Comparison of ENCODE assay signal across 15 cellular contexts in genomic region chr22:43996981-43997265, GRCh38. TPM values are rescaled to one million over a fixed set of nuclear protein-coding genes. Genes with fewer than 3 reads are reported as not detected.
DNase-seq lines count a peak whose midpoint lies in the region; ATAC-seq and TF ChIP-seq lines count a peak whose summit lies in the region.
"Had no signal": no experiment of that assay in that cellular context is flagged by ENCODE, and none has a peak within 500 bp of the region (broad histone marks: within the 10 kb centered on the region; RNA-seq: fewer than 3 reads in every experiment).

No MANE protein-coding gene starts in this region.

- no peak for DNase-seq in activated T-cell treated with anti-CD3 and anti-CD28 coated beads, Interleukin-2, amount 50 U/mL, for 4 hours
- DNase-seq in activated T-cell treated with anti-CD3 and anti-CD28 coated beads for 4 hours (no peak), WTC11 (ENCODE audit: low spot score) (peak; percentile 35), iPS DF 19.7 (ENCODE audit: low read depth, low spot score) (peak; percentile 35), OCI-M2 (lab: John Stamatoyannopoulos, UW; ENCODE audit: unreplicated experiment) (no peak)
- DNase-seq in stimulated activated effector memory CD8-positive, alpha-beta T cell treated with anti-CD3 and anti-CD28 coated beads, Interleukin-12 subunit alpha, Interleukin-12 subunit beta, amount 100 ng/mL, for 72 hours (ENCODE audit: low spot score in 2 of 2), result no peak
- no peak for DNase-seq in stimulated activated CD8-positive, alpha-beta memory T cell treated with anti-CD3 and anti-CD28 coated beads, Interleukin-4, amount 100 ng/mL, for 48 hours
- DNase-seq: activated CD4-positive, CD25-positive, alpha-beta regulatory T cell; body of pancreas; KBM-7; kidney; NCI-H1092 treated with DMSO at 0.1 percent for 48 hours; NCI-H748 treated with DMSO at 0.1 percent for 48 hours; SW 1271 had no signal

- POLR2A ChIA-PET in WTC11 (lab: Charles Lee), result no interaction called here

- no peaks in the 10 kb centered on the region for H3K27me3 Mint-ChIP-seq in activated T-cell treated with anti-CD3 and anti-CD28 coated beads, Interleukin-2, amount 50 U/mL, for 4 hours (ENCODE audit: low read depth)
- H3K27me3 Mint-ChIP-seq in WTC11 (ENCODE audit: low read depth), result no peaks in the 10 kb centered on the region

- peaks cover 27% of the 10 kb centered on the region for H3K4me1 Mint-ChIP-seq in activated T-cell treated with anti-CD3 and anti-CD28 coated beads, Interleukin-2, amount 50 U/mL, for 4 hours (ENCODE audit: low read depth)
- 0 out of 2 replicates have a peak, but pooled peaks cover 2% of the 10 kb centered on the region for H3K4me1 Mint-ChIP-seq in WTC11
- peaks cover 36% of the 10 kb centered on the region for H3K4me1 Mint-ChIP-seq in stimulated activated effector memory CD8-positive, alpha-beta T cell treated with anti-CD3 and anti-CD28 coated beads, Interleukin-12 subunit alpha, Interleukin-12 subunit beta, amount 100 ng/mL, for 72 hours

- no peak for TF ChIP-seq CTCF in WTC11 (IDR thresholded peaks at IDR 0.05)

- no peak overlapping the region for H3K27ac Mint-ChIP-seq in WTC11
- peak overlapping the region; percentile 94 for H3K27ac Mint-ChIP-seq in stimulated activated effector memory CD8-positive, alpha-beta T cell treated with anti-CD3 and anti-CD28 coated beads, Interleukin-12 subunit alpha, Interleukin-12 subunit beta, amount 100 ng/mL, for 72 hours

- peak overlapping the region; percentile 7 for H3K4me3 Mint-ChIP-seq in activated T-cell treated with anti-CD3 and anti-CD28 coated beads, Interleukin-2, amount 50 U/mL, for 4 hours
- no peak overlapping the region for H3K4me3 Mint-ChIP-seq in WTC11
- H3K4me3 Mint-ChIP-seq in stimulated activated effector memory CD8-positive, alpha-beta T cell treated with anti-CD3 and anti-CD28 coated beads, Interleukin-12 subunit alpha, Interleukin-12 subunit beta, amount 100 ng/mL, for 72 hours, result peak overlapping the region; percentile 91

- peaks cover 30% of the 10 kb centered on the region for H3K36me3 Mint-ChIP-seq in activated T-cell treated with anti-CD3 and anti-CD28 coated beads, Interleukin-2, amount 50 U/mL, for 4 hours (ENCODE audit: insufficient read depth)
- H3K36me3 Mint-ChIP-seq in WTC11, result peaks cover 52% of the 10 kb centered on the region
- peaks cover 70% of the 10 kb centered on the region for H3K36me3 Mint-ChIP-seq in stimulated activated effector memory CD8-positive, alpha-beta T cell treated with anti-CD3 and anti-CD28 coated beads, Interleukin-12 subunit alpha, Interleukin-12 subunit beta, amount 100 ng/mL, for 72 hours

- H3K9me3 Mint-ChIP-seq in activated T-cell treated with anti-CD3 and anti-CD28 coated beads, Interleukin-2, amount 50 U/mL, for 4 hours, result no peaks in the 10 kb centered on the region
- H3K9me3 Mint-ChIP-seq in WTC11, result no peaks in the 10 kb centered on the region
- no peaks in the 10 kb centered on the region for H3K9me3 Mint-ChIP-seq in stimulated activated effector memory CD8-positive, alpha-beta T cell treated with anti-CD3 and anti-CD28 coated beads, Interleukin-12 subunit alpha, Interleukin-12 subunit beta, amount 100 ng/mL, for 72 hours

- CTCF ChIA-PET in WTC11 (lab: Charles Lee), result no interaction called here

- no peak for ATAC-seq in activated T-cell treated with anti-CD3 and anti-CD28 coated beads, Interleukin-2, amount 50 U/mL, for 4 hours
- ATAC-seq in WTC11, result peak; percentile 52
- no peak for ATAC-seq in stimulated activated effector memory CD8-positive, alpha-beta T cell treated with anti-CD3 and anti-CD28 coated beads, Interleukin-12 subunit alpha, Interleukin-12 subunit beta, amount 100 ng/mL, for 72 hours
- ATAC-seq in GM19023 (IDR thresholded peaks at IDR 0.05; ENCODE audit: unreplicated experiment), result no peak
- ATAC-seq: body of pancreas had no signal

TF ChIP-seq in WTC11, 78 proteins besides CTCF, POLR2A, EP300 and RAD21:
- TF ChIP-seq IRF2 (CRISPR knock-in tag; IDR thresholded peaks at IDR 0.05; ENCODE audit: borderline replicate concordance, low read depth) (no peak), HMGA2 (CRISPR knock-in tag; IDR thresholded peaks at IDR 0.05) (no peak), FOXK1 (CRISPR knock-in tag; IDR thresholded peaks at IDR 0.05) (no peak), GABPB1 (CRISPR knock-in tag; IDR thresholded peaks at IDR 0.05) (no peak), SOX15 (CRISPR knock-in tag; IDR thresholded peaks at IDR 0.05) (no peak), E2F5 (CRISPR knock-in tag; IDR thresholded peaks at IDR 0.05) (no peak), PREB (CRISPR knock-in tag; IDR thresholded peaks at IDR 0.05; ENCODE audit: borderline replicate concordance) (no peak), NR1H2 (CRISPR knock-in tag; IDR thresholded peaks at IDR 0.05) (no peak), ZNF317 (CRISPR knock-in tag; IDR thresholded peaks at IDR 0.05; ENCODE audit: borderline replicate concordance, low read depth) (no peak), PRRX2 (CRISPR knock-in tag; IDR thresholded peaks at IDR 0.05) (no peak), SMAD4 (CRISPR knock-in tag; IDR thresholded peaks at IDR 0.05) (no peak), KAT7 (CRISPR knock-in tag; IDR thresholded peaks at IDR 0.05; ENCODE audit: borderline replicate concordance) (no peak), CBFB (CRISPR knock-in tag; IDR thresholded peaks at IDR 0.05; ENCODE audit: low read depth) (no peak), MLX (CRISPR knock-in tag; IDR thresholded peaks at IDR 0.05) (no peak), ESRRA (CRISPR knock-in tag; IDR thresholded peaks at IDR 0.05; ENCODE audit: borderline replicate concordance) (no peak), ATF6 (CRISPR knock-in tag; IDR thresholded peaks at IDR 0.05) (no peak), GRHL2 (CRISPR knock-in tag; IDR thresholded peaks at IDR 0.05; ENCODE audit: insufficient replicate concordance, severe bottlenecking) (no peak), NFYB (CRISPR knock-in tag; conservative IDR thresholded peaks at IDR 0.05; ENCODE audit: low read depth) (no peak), HMGXB4 (CRISPR knock-in tag; IDR thresholded peaks at IDR 0.05) (no peak), TEAD1 (CRISPR knock-in tag; IDR thresholded peaks at IDR 0.05) (no peak)

RNA-seq across cellular contexts. Expression of gene PARVB, which starts 27.2 kb away (rescaled TPM):
- total RNA-seq in activated T-cell treated with anti-CD3 and anti-CD28 coated beads, Interleukin-2, amount 50 U/mL, for 4 hours, result 10 to 100 TPM; 15.1 to 21.5 (median 19.6) TPM
- total RNA-seq in WTC11 (2021), result 3.3 to 5.0 TPM (median 4.9 TPM) in 3 replicates

RNA-seq across cellular contexts. Expression of gene SAMM50, which starts 41.7 kb away (rescaled TPM):
- 10 to 100 TPM; 62.6 to 73.6 (median 64.1) TPM for total RNA-seq in activated T-cell treated with anti-CD3 and anti-CD28 coated beads, Interleukin-2, amount 50 U/mL, for 4 hours
- 59.3 to 72.1 TPM (median 62.1 TPM) in 3 replicates for total RNA-seq in WTC11 (2021)

Comparison
In these comparisons a context has a peak if more than half of its experiments do, and no peak if none do; other contexts are left out.
1. DNase-seq: peak in WTC11 (single experiment) and iPS DF 19.7 (single experiment); none in activated T-cell treated with anti-CD3 and anti-CD28 coated beads, Interleukin-2, amount 50 U/mL, for 4 hours (single experiment), activated T-cell treated with anti-CD3 and anti-CD28 coated beads for 4 hours (single experiment), stimulated activated effector memory CD8-positive, alpha-beta T cell treated with anti-CD3 and anti-CD28 coated beads, Interleukin-12 subunit alpha, Interleukin-12 subunit beta, amount 100 ng/mL, for 72 hours (0 of 2), stimulated activated CD8-positive, alpha-beta memory T cell treated with anti-CD3 and anti-CD28 coated beads, Interleukin-4, amount 100 ng/mL, for 48 hours (single experiment) and OCI-M2 (single experiment).